ENCODE assay signal across 8 cellular contexts in the genomic region with DNA sequence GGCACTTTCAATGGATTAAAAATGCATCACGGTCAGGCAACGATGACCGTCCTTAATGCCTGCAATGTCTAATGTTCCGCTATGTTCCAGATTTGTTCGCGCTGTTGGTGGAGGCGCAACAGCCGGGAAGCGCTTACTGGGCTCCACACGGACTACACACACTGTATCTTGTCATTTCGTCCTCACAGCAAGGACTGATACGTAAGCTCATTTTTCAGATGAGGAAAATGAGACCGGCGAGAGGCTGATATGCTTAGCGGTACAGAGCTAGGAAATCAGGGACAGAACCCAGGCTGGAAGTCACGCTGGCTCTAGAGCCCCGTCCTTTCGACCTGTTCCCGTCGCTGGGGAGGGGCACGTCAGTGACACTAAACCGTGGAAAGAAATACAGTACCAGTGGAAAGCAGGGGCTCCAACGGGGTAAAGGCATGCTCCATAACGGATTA. TPM values are rescaled to one million over a fixed set of nuclear protein-coding genes. Genes with fewer than 3 reads are reported as not detected.
DNase-seq lines count a peak whose midpoint lies in the region; ATAC-seq lines count a peak whose summit lies in the region.

No MANE protein-coding gene starts in this region.

- ATAC-seq in GM19467 (IDR thresholded peaks at IDR 0.05; ENCODE audit: unreplicated experiment) = peak; percentile 28
- peak; percentile 25 for ATAC-seq in HG03521 (IDR thresholded peaks at IDR 0.05; ENCODE audit: unreplicated experiment)
- ATAC-seq in left cardiac atrium = peak; percentile 64 to 70

- no peak overlapping the region for H4K12ac ChIP-seq in trophoblast cell (ENCODE audit: low read depth, low read length)

- peak overlapping the region; percentile 38 for H2AFZ ChIP-seq in trophoblast cell (ENCODE audit: insufficient read depth, low read length, poor library complexity)

- peak overlapping the region; percentile 55 for H4K8ac ChIP-seq in trophoblast cell (ENCODE audit: low read depth, low read length)

- intact Hi-C loops in left cardiac atrium (cut with DNase I) = no loop called here

- H3K79me1 ChIP-seq in trophoblast cell (ENCODE audit: low read length) = peaks cover 4% of the 10 kb centered on the region

- H3K9ac ChIP-seq in trophoblast cell (ENCODE audit: low read length) = peak overlapping the region; percentile 2

- no peak overlapping the region for H2BK12ac ChIP-seq in trophoblast cell (ENCODE audit: low read length)

- no peak overlapping the region for H3K18ac ChIP-seq in trophoblast cell (ENCODE audit: low read length)

- H3K27ac ChIP-seq in trophoblast cell (ENCODE audit: low read depth, low read length) = no peak overlapping the region

- H3K4me3 ChIP-seq in trophoblast cell (ENCODE audit: low read depth, low read length) = peak overlapping the region; percentile 77

- H3K36me3 ChIP-seq in trophoblast cell (ENCODE audit: control insufficient read depth in 1 of 2, insufficient read depth in 2 of 2, low read length in 2 of 2) = no peaks in the 10 kb centered on the region

- no peak overlapping the region for H2BK120ac ChIP-seq in trophoblast cell (ENCODE audit: insufficient read depth, low read length, poor library complexity)

- peaks cover 1% of the 10 kb centered on the region for H3K79me2 ChIP-seq in trophoblast cell (ENCODE audit: control insufficient read depth, insufficient read depth, low read length, poor library complexity)

- no peak overlapping the region for H2AK5ac ChIP-seq in trophoblast cell (ENCODE audit: low read length)

- H4K91ac ChIP-seq in trophoblast cell (ENCODE audit: low read depth, low read length) = no peak overlapping the region

- H3K27me3 ChIP-seq in trophoblast cell (ENCODE audit: insufficient read depth, low read length) = no peaks in the 10 kb centered on the region

- peak overlapping the region; percentile 69 for H3K4me2 ChIP-seq in trophoblast cell (ENCODE audit: low read length)

- WGBS in trophoblast cell (ENCODE audit: extremely low coverage, insufficient coverage, insufficient read length) = no CpG with 5 or more reads among the region's 24 CpGs

- DNase-seq in DMS153 treated with DMSO at 0.1 percent for 48 hours (lab: John Stamatoyannopoulos, UW; ENCODE audit: unreplicated experiment) (peak; percentile 55), OCI-M2 (lab: John Stamatoyannopoulos, UW; ENCODE audit: unreplicated experiment) (peak; percentile 72), amniotic epithelial cell (ENCODE audit: low read depth) (peak; percentile 44), left cardiac atrium (peak; percentile 66), trophoblast cell (peak; percentile 35 to 57), 8988T (no peak)

- H2BK5ac ChIP-seq in trophoblast cell (ENCODE audit: low read depth, low read length, poor library complexity) = no peak overlapping the region

- H3K4me1 ChIP-seq in trophoblast cell (ENCODE audit: control insufficient read depth in 1 of 2, insufficient read depth in 2 of 2, low read length in 2 of 2) = no peaks in the 10 kb centered on the region

- no peaks in the 10 kb centered on the region for H3K9me3 ChIP-seq in trophoblast cell (ENCODE audit: insufficient read depth, low read depth, low read length)

- no peak overlapping the region for H3K23ac ChIP-seq in trophoblast cell (ENCODE audit: low read length)

- no peak overlapping the region for H3K4ac ChIP-seq in trophoblast cell (ENCODE audit: low read depth, low read length)

- H3K14ac ChIP-seq in trophoblast cell (ENCODE audit: low read length) = no peak overlapping the region

RNA-seq across cellular contexts. Expression of a gene that starts 0.7 kb away (rescaled TPM):
- total RNA-seq in left cardiac atrium = 1 to 10 TPM; 6.9 to 7.3 TPM
- 2.2 and 2.4 TPM in 2 replicates for polyA plus RNA-seq in trophoblast cell (2013)
